ENCODE assay signal across 13 cellular contexts in the genomic region with DNA sequence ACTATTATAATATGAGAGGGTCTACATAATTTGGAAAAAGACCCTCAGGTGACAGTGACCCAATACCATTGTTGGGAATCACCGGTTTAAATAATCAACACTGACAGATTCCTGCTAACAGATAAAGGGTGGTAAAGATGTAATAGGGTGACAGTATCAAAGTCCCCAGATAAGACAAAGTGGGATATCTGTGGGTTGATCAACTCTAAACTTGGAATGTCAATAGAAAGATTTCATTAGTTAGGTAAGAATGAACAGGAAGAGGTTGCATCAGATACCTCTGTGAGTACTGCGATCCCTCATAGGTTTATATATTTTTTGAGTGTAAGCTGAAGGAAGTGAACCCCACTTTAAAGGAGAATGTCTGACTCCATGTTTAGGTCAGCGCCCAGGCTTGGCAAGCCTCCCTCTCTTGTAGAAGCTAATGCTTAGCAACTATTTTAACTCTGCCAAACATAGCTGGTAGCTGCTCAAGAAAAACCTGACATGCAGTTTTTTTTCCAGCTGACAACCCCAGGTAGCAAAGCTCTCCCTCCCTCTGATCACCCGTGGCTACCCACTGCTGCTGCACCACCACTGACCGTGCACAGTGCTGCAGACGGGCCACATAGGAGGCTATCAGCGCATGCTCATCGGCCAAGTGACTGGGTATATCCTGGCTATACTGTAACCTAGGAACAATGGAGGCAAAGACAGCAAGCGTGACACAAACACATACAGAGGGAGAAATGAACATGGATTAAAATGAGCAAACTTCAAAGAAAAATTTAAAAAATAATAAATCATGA.
"Had no signal": no experiment of that assay in that cellular context is flagged by ENCODE, and none has a peak within 500 bp of the region (broad histone marks: within the 10 kb centered on the region; RNA-seq: fewer than 3 reads in every experiment).

No MANE protein-coding gene starts in this region.

- H3K27me3 Mint-ChIP-seq: activated CD4-positive, alpha-beta T cell treated with anti-CD3 and anti-CD28 coated beads, Interleukin-2, amount 10 ng/mL, durations not matched to agents 24 days and 14 days; memory B cell; stimulated activated naive CD8-positive, alpha-beta T cell treated with anti-CD3 and anti-CD28 coated beads, Interleukin-15, Interleukin-2, amounts not matched to agents 100 ng/mL and 50 ng/mL, for 24 hours had no signal

- H3K4me1 Mint-ChIP-seq: nephron progenitor cell had no signal

- H3K27ac Mint-ChIP-seq: activated CD4-positive, alpha-beta T cell treated with anti-CD3 and anti-CD28 coated beads, Interleukin-2, amount 10 ng/mL, durations not matched to agents 24 days and 14 days; memory B cell; nephron progenitor cell had no signal

- DNase-seq: activated CD4-positive, alpha-beta T cell treated with anti-CD3 and anti-CD28 coated beads, Interleukin-2, amount 10 ng/mL, durations not matched to agents 24 days and 14 days; foreskin melanocyte; head of caudate nucleus; nephron progenitor cell; psoas muscle; stimulated activated CD4-positive, alpha-beta T cell treated with anti-CD3 and anti-CD28 coated beads, Interleukin-12 subunit alpha, Interleukin-12 subunit beta, amount 100 ng/mL, for 4 hours; stimulated activated CD4-positive, alpha-beta T cell treated with anti-CD3 and anti-CD28 coated beads, Interleukin-2, amount 100 ng/mL, for 48 hours; stimulated activated CD8-positive, alpha-beta memory T cell treated with anti-CD3 and anti-CD28 coated beads, Interleukin-4, amount 100 ng/mL, for 48 hours; testis; uterus had no signal

- H3K4me3 Mint-ChIP-seq: activated CD4-positive, alpha-beta T cell treated with anti-CD3 and anti-CD28 coated beads, Interleukin-2, amount 10 ng/mL, durations not matched to agents 24 days and 14 days; memory B cell; nephron progenitor cell; stimulated activated naive CD8-positive, alpha-beta T cell treated with anti-CD3 and anti-CD28 coated beads, Interleukin-15, Interleukin-2, amounts not matched to agents 100 ng/mL and 50 ng/mL, for 24 hours had no signal

- H3K27me3 ChIP-seq: cardiac muscle cell, testis, uterus had no signal

- H3K9me3 ChIP-seq: psoas muscle, testis, uterus had no signal

- H3K4me3 ChIP-seq: cardiac muscle cell, psoas muscle, testis, uterus had no signal

- ATAC-seq: psoas muscle had no signal

- H3K27ac ChIP-seq: cardiac muscle cell, psoas muscle, testis, uterus had no signal

- H3K36me3 ChIP-seq: cardiac muscle cell, uterus had no signal

- H3K9me3 Mint-ChIP-seq: memory B cell; nephron progenitor cell; stimulated activated naive CD8-positive, alpha-beta T cell treated with anti-CD3 and anti-CD28 coated beads, Interleukin-15, Interleukin-2, amounts not matched to agents 100 ng/mL and 50 ng/mL, for 24 hours had no signal

- H3K4me1 ChIP-seq: psoas muscle, testis, uterus had no signal
